8 cellular contexts compared by ENCODE assay signal in the genomic region with DNA sequence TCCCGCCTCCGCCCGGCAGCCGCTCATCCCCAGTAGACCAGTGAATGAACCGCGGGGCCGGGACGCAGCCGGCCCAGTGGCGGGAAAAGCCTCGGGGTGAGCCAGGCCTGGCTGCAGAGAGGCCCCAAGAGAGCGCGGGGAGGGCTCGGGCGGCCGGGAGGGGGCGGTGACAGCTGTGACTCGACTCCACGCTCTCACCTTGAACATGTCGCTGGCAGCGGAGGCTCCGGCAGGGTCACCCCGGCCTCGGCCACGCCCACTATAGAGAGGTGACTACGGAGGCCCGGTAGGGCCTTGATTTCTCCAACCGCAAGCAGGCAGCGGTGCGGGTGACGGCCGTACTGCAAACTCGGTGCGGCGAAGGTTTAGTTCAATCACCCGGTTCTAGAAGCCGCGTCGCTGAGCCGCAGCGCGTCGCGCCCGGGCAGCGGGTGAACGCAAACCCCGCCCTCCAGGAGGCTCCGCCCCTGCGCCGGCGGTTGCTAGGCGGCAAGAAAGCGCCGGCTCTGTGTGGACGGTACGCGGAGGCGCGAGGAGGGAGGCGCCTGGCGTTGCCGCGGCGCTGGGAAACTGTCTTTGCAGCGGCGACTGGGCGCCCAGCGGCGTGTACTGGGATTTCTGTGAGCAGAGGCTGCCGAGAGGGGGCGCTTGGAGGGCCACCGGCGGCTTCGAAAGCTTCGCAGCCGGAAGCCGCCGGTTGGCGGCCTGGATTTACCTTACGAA. TPM values are rescaled to one million over a fixed set of nuclear protein-coding genes. Genes with fewer than 3 reads are reported as not detected.
A peak's percentile ranks its signal among the peaks of the same experiment; 100 is the strongest.
DNase-seq lines count a peak whose midpoint lies in the region; ATAC-seq and TF ChIP-seq lines count a peak whose summit lies in the region.

Gene APOO, minus strand, starts transcription at position 443 of the 723 bp plus-strand sequence. Its CDS starts 236 bp downstream, at position 207.
A gene with protein sequence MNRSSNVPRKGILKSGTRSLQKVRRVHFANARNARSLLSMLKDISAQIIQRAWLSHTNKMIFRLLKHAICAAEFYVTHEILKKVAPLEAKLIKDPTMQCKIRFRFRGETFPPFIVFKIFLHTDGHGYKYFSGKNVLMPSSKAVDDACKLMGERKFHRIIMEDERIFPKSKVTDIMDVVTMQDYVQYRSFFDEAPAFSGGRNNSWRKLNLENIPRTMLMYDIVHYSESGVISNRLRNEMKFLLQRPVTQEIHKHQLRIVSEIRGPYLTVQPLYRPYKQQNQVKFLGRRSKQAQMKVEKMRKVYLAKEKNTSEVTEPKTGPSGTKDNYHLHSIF (plus strand): TSS at position 511 of the 723 bp plus-strand sequence. CDS start 2,297 bp downstream, outside the sequence.

- 58% methylated on average over 57 of the region's 81 CpGs for WGBS in suprapubic skin

- peak within 1 kb of the TSS; percentile 72 for H3K4me2 ChIP-seq in MM.1S (ENCODE audit: low read depth, low read length)

- peak within 1 kb of the TSS; percentile 95 for H3K27ac ChIP-seq in MM.1S (ENCODE audit: low read length)
- peak within 1 kb of the TSS; percentile 3 for H3K27ac ChIP-seq in foreskin keratinocyte
- H3K27ac ChIP-seq in neutrophil, result peak within 1 kb of the TSS; percentile 93
- H3K27ac ChIP-seq in suprapubic skin, result peak within 1 kb of the TSS; percentile 87

- H3K4me3 ChIP-seq in MM.1S (ENCODE audit: low read length) (peak within 1 kb of the TSS; percentile 72), neutrophil (ENCODE audit: low read depth in 1 of 2, low read length in 1 of 2) (peak within 1 kb of the TSS; percentile 68 to 69), suprapubic skin (peak within 1 kb of the TSS; percentile 64)

- peaks cover 12% of the 10 kb centered on the region for H3K79me2 ChIP-seq in MM.1S (ENCODE audit: low read length)

- ATAC-seq in foreskin keratinocyte, result peak; percentile 98

- TF ChIP-seq CTCF in MM.1S (IDR thresholded peaks at IDR 0.05; ENCODE audit: low read length) (peak; percentile 64), foreskin keratinocyte (conservative IDR thresholded peaks at IDR 0.05) (peak; percentile 93), neutrophil (IDR thresholded peaks at IDR 0.05) (peak; percentile 94), suprapubic skin (IDR thresholded peaks at IDR 0.05) (peak; percentile 79 to 86)

- H3K27me3 ChIP-seq in MM.1S (replicated peaks; ENCODE audit: insufficient read depth, low read length), result no peaks in the 10 kb centered on the region
- H3K27me3 ChIP-seq in foreskin keratinocyte, result no peaks in the 10 kb centered on the region
- H3K27me3 ChIP-seq in neutrophil, result no peaks in the 10 kb centered on the region
- H3K27me3 ChIP-seq in suprapubic skin, result no peaks in the 10 kb centered on the region

- TF ChIP-seq POLR2A in suprapubic skin (IDR thresholded peaks at IDR 0.05), result no peak

- peak within 1 kb of the TSS; percentile 94 for H3K9ac ChIP-seq in MM.1S (ENCODE audit: low read length)

- H3K36me3 ChIP-seq in MM.1S (replicated peaks; ENCODE audit: insufficient read depth, low read length) (no peaks in the 10 kb centered on the region), neutrophil (no peaks in the 10 kb centered on the region), suprapubic skin (no peaks in the 10 kb centered on the region)

- H3K9me2 ChIP-seq in MM.1S (replicated peaks; ENCODE audit: insufficient read depth, low read length), result no peaks in the 10 kb centered on the region

- H3K9me3 ChIP-seq in MM.1S (replicated peaks; ENCODE audit: insufficient read depth, low read length) (no peaks in the 10 kb centered on the region), neutrophil (no peaks in the 10 kb centered on the region), suprapubic skin (no peaks in the 10 kb centered on the region)

- H3F3A ChIP-seq in MM.1S (ENCODE audit: insufficient read depth, low read length), result 0 out of 2 replicates have a peak, but pooled peaks cover 3% of the 10 kb centered on the region

- H4K20me1 ChIP-seq in MM.1S (ENCODE audit: insufficient read depth, low read length), result no peaks in the 10 kb centered on the region

- H3K4me1 ChIP-seq in MM.1S (ENCODE audit: low read length) (peaks cover 9% of the 10 kb centered on the region; the same call in 1 of the 2 replicates), foreskin keratinocyte (no peaks in the 10 kb centered on the region), neutrophil (ENCODE audit: control insufficient read depth in 1 of 2, insufficient read depth in 1 of 2, low read depth in 1 of 2, low read length in 1 of 2) (peaks cover 19 to 38% of the 10 kb centered on the region in 2 experiments), suprapubic skin (peaks cover 4% of the 10 kb centered on the region)

- peak within 1 kb of the TSS; percentile 80 for H2AFZ ChIP-seq in MM.1S (ENCODE audit: low read length)

- no peak for TF ChIP-seq EP300 in suprapubic skin (IDR thresholded peaks at IDR 0.05)

- DNase-seq in GF-D8 (lab: John Stamatoyannopoulos, UW), result peak; percentile 79
- DNase-seq in HCEC 1CT, result peak; percentile 90
- DNase-seq in MM.1S, result peak; percentile 92
- DNase-seq in SHP77 treated with DMSO at 0.1 percent for 48 hours (lab: John Stamatoyannopoulos, UW), result peak; percentile 67
- DNase-seq in activated gamma-delta T cell treated with anti-CD3 and anti-CD28 coated beads, Interleukin-2, amount 50 U/mL, for 16 hours (ENCODE audit: low read depth), result peak; percentile 80
- DNase-seq in foreskin keratinocyte, result peak; percentile 69 to 83
- peak; percentile 90 to 91 for DNase-seq in suprapubic skin (ENCODE audit: low spot score in 2 of 2)

RNA-seq across cellular contexts. Expression of gene APOO, which starts in this region (rescaled TPM):
- total RNA-seq in foreskin keratinocyte, result 32.7 and 40.9 TPM in 2 replicates
- polyA plus RNA-seq in foreskin keratinocyte, result 29.3 and 35.4 TPM in 2 replicates
- total RNA-seq in suprapubic skin, result 10 to 100 TPM in 2 of 4 donors, 1 to 10 TPM in 2; 6.2 to 14.1 (median 9.7) TPM

RNA-seq across cellular contexts. Expression of the second gene that starts in this region (rescaled TPM):
- total RNA-seq in foreskin keratinocyte (0.11 TPM in 1 of 2 replicates, not detected in the other), suprapubic skin (not detected)
- 0.04 TPM in 1 of 2 replicates, not detected in the other for polyA plus RNA-seq in foreskin keratinocyte

Comparison
In these comparisons a context has a peak if more than half of its experiments do, and no peak if none do; other contexts are left out.
1. Peak in every context shown above with its lines: DNase-seq, ATAC-seq, H3K4me3 ChIP-seq and H3K27ac ChIP-seq.
2. H3K27ac ChIP-seq: peak in every context shown above with its lines; median percentile 95 in MM.1S; 93 in neutrophil; 87 in suprapubic skin; 3 in foreskin keratinocyte.